8 cellular contexts compared by ENCODE assay signal in the genomic region with DNA sequence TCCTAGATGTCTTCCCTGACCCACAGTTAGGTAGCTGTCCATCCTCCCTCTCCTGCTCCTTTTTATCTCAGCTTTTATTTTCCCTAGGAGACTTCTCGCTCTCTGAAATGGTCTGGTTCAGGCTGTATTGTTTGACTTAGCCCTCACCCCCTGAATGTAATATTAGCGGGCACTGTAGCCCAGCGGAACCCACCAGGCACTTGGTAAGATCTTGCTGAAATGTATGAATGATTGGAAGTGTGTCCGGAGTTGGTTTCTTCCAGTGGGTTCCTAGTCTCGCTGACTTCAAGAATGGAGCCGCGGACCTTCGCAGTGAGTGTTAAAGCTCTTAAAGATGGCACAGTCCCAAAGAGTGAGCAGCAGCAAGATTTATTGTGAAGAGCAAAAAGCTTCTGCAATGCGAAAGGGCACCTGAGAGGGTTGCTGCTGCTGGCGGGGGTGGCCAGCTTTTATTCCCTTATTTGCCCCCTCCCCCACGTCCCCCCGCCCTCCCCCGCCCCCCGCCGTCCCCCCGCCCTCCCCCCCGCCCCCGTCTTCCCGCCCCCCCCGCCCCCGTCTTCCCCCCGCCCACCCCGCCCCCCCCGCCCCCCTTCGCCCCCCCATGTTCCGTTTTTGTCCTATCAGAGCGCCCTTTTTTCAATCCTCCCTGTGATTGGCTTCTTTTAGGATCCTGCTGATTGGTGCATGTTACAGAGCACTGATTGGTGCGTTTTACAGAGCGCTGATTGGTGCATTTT. TPM values are rescaled to one million over a fixed set of nuclear protein-coding genes. Genes with fewer than 3 reads are reported as not detected.
DNase-seq lines count a peak whose midpoint lies in the region; ATAC-seq, FAIRE-seq and TF ChIP-seq lines count a peak whose summit lies in the region.

No MANE protein-coding gene starts in this region.

- H3K27me3 ChIP-seq in HUES6 (ENCODE audit: control insufficient read depth, insufficient read depth, low read length) (no peaks in the 10 kb centered on the region), adipocyte (replicated peaks; ENCODE audit: control insufficient read depth, insufficient read depth, low read length) (no peaks in the 10 kb centered on the region), keratinocyte (ENCODE audit: control insufficient read depth, extremely low read depth, insufficient read depth, low read length) (no peaks in the 10 kb centered on the region), thoracic aorta (replicated peaks; ENCODE audit: insufficient read depth) (no peaks in the 10 kb centered on the region)

- no peak overlapping the region; the same call in 1 of the 2 replicates for H3K27ac ChIP-seq in HUES6 (ENCODE audit: low read depth, low read length)
- H3K27ac ChIP-seq in keratinocyte (ENCODE audit: control insufficient read depth, insufficient read depth, low read length) = peak overlapping the region; percentile 76
- peak overlapping the region; percentile 73 to 77 for H3K27ac ChIP-seq in thoracic aorta

- H2AFZ ChIP-seq in keratinocyte (ENCODE audit: control insufficient read depth, low read length) = peak overlapping the region; percentile 99

- H3K4me3 ChIP-seq in HUES6 (ENCODE audit: low read depth, low read length) (peak overlapping the region; percentile 99), adipocyte (ENCODE audit: low read length) (peak overlapping the region; percentile 93), keratinocyte (ENCODE audit: control insufficient read depth in 2 of 3, extremely low read depth in 1 of 3, insufficient read depth in 2 of 3, low read depth in 1 of 3, low read length in 3 of 3) (peak overlapping the region; percentile 70 to 98 (median 88)), thoracic aorta (peak overlapping the region; percentile 93)

- dilution Hi-C loops in keratinocyte (cut with MboI; ENCODE audit: extremely low pct_ligation_motif_present, low sequenced_read_pairs) = no loop called here

- H3K4me1 ChIP-seq in HUES6 (ENCODE audit: control insufficient read depth, insufficient read depth, low read length) (no peaks in the 10 kb centered on the region; the same call in 1 of the 2 replicates), adipocyte (ENCODE audit: control insufficient read depth, insufficient read depth, low read length) (peaks cover 4% of the 10 kb centered on the region), keratinocyte (ENCODE audit: control insufficient read depth, extremely low read depth, insufficient read depth, low read length) (peaks cover 5% of the 10 kb centered on the region), thoracic aorta (ENCODE audit: control insufficient read depth in 1 of 2, low read depth in 2 of 2) (peaks cover 8 to 13% of the 10 kb centered on the region in 2 donors)

- no peak for FAIRE-seq in keratinocyte (lab: Jason Lieb, UNC)

- no peaks in the 10 kb centered on the region for H3K9me1 ChIP-seq in keratinocyte (ENCODE audit: control insufficient read depth, extremely low read depth, insufficient read depth, low read length)

- H3K9me3 ChIP-seq in HUES6 (ENCODE audit: control insufficient read depth, insufficient read depth, low read depth, low read length) (no peaks in the 10 kb centered on the region), adipocyte (ENCODE audit: control insufficient read depth, low read length) (peaks cover 5% of the 10 kb centered on the region), keratinocyte (ENCODE audit: control insufficient read depth, low read depth, low read length) (no peaks in the 10 kb centered on the region), thoracic aorta (no peaks in the 10 kb centered on the region)

- H3K36me3 ChIP-seq in HUES6 (ENCODE audit: control insufficient read depth, insufficient read depth, low read length) (peaks cover 7% of the 10 kb centered on the region), adipocyte (ENCODE audit: control insufficient read depth, insufficient read depth, low read length, severe bottlenecking) (peaks cover 3% of the 10 kb centered on the region), keratinocyte (ENCODE audit: control insufficient read depth in 2 of 2, extremely low read depth in 1 of 2, insufficient read depth in 2 of 2, low read length in 2 of 2) (peaks cover 0 to 5% of the 10 kb centered on the region in 2 experiments), thoracic aorta (no peaks in the 10 kb centered on the region)

- no peak for TF ChIP-seq CTCF in keratinocyte (optimal IDR thresholded peaks at IDR 0.05 in 1 of 3, IDR thresholded peaks at IDR 0.05 in 1 of 3, conservative IDR thresholded peaks at IDR 0.05 in 1 of 3; ENCODE audit: extremely low read depth in 1 of 3, insufficient read depth in 2 of 3, low read length in 3 of 3)
- no peak for TF ChIP-seq CTCF in thoracic aorta (IDR thresholded peaks at IDR 0.05)
- no peak for TF ChIP-seq CTCF in GM10266 (IDR thresholded peaks at IDR 0.05; ENCODE audit: control insufficient read depth, insufficient read depth, low read depth, missing control alignments)

- H3K79me2 ChIP-seq in keratinocyte (ENCODE audit: control insufficient read depth, insufficient read depth, low read length) = peaks cover 7% of the 10 kb centered on the region

- ATAC-seq in thoracic aorta (ENCODE audit: insufficient number of reproducible peaks, low FRiP score, low read depth) = peak; percentile 69
- ATAC-seq in GM21367 (IDR thresholded peaks at IDR 0.05; ENCODE audit: unreplicated experiment) = no peak

- H3K4me2 ChIP-seq in keratinocyte (ENCODE audit: control insufficient read depth, extremely low read depth, insufficient read depth, low read depth, low read length) = peak overlapping the region; percentile 94

- H3K9ac ChIP-seq in HUES6 (ENCODE audit: low read length) (peak overlapping the region; percentile 83), adipocyte (ENCODE audit: low read length) (peak overlapping the region; percentile 90), keratinocyte (ENCODE audit: control insufficient read depth, extremely low read depth, insufficient read depth, low read length) (peak overlapping the region; percentile 89)

- no peaks in the 10 kb centered on the region for H4K20me1 ChIP-seq in keratinocyte (ENCODE audit: control insufficient read depth, extremely low read depth, insufficient read depth, low read length)

- DNase-seq in DMS153 (lab: John Stamatoyannopoulos, UW) (peak; percentile 63), DMS153 treated with DMSO at 0.1 percent for 48 hours (lab: John Stamatoyannopoulos, UW; ENCODE audit: unreplicated experiment) (no peak), adipocyte (ENCODE audit: low read depth) (no peak), keratinocyte (ENCODE audit: low read depth, low spot score) (peak; percentile 53), thoracic aorta (ENCODE audit: low spot score) (no peak), GM10266 (ENCODE audit: extremely low spot score) (no peak)

RNA-seq across cellular contexts. Expression of gene EEFSEC, which starts 0.7 kb away (rescaled TPM):
- 8.7 to 10.3 TPM (median 9.9 TPM) in 3 replicates for polyA plus RNA-seq in keratinocyte
- polyA plus RNA-seq in keratinocyte (2011; ENCODE audit: low read depth) = 9.3 TPM
- 6.2 and 11.1 TPM in 2 replicates for polyA plus RNA-seq in keratinocyte (2011; cell fraction: cytosol; rRNA removed)
- 6.4 and 9.7 TPM in 2 replicates for polyA plus RNA-seq in keratinocyte (2011; cell fraction: nucleus; rRNA removed)
- 8.1 and 12.4 TPM in 2 replicates for polyA plus RNA-seq in keratinocyte (2012; ENCODE audit: low replicate concordance)
- 11.4 to 20.3 TPM (median 11.8 TPM) in 3 replicates for polyA minus RNA-seq in keratinocyte
- 15.7 TPM for polyA minus RNA-seq in keratinocyte (2011; cell fraction: cytosol; rRNA and poly(A)+ RNA removed)
- 9.4 and 11.2 TPM in 2 replicates for polyA minus RNA-seq in keratinocyte (2011; cell fraction: nucleus; rRNA and poly(A)+ RNA removed)
- 10 to 100 TPM; 16.1 to 17.5 TPM for total RNA-seq in thoracic aorta

RNA-seq across cellular contexts. Expression of gene RUVBL1, which starts 29.0 kb away (rescaled TPM):
- 66.6 to 136 TPM (median 94.8 TPM) in 3 replicates for polyA plus RNA-seq in keratinocyte
- polyA plus RNA-seq in keratinocyte (2011; ENCODE audit: low read depth) = 52.5 TPM
- polyA plus RNA-seq in keratinocyte (2011; cell fraction: cytosol; rRNA removed) = 101 and 103 TPM in 2 replicates
- polyA plus RNA-seq in keratinocyte (2011; cell fraction: nucleus; rRNA removed) = 84.1 and 90.2 TPM in 2 replicates
- polyA plus RNA-seq in keratinocyte (2012; ENCODE audit: low replicate concordance) = 48.6 and 106 TPM in 2 replicates
- 65.5 to 102 TPM (median 74.4 TPM) in 3 replicates for polyA minus RNA-seq in keratinocyte
- polyA minus RNA-seq in keratinocyte (2011; cell fraction: cytosol; rRNA and poly(A)+ RNA removed) = 55.1 TPM
- 30.2 and 44.4 TPM in 2 replicates for polyA minus RNA-seq in keratinocyte (2011; cell fraction: nucleus; rRNA and poly(A)+ RNA removed)
- total RNA-seq in thoracic aorta = 10 to 100 TPM; 14.1 to 18.6 TPM

Comparison
In these comparisons a context has a peak if more than half of its experiments do, and no peak if none do; other contexts are left out.
1. DNase-seq: peak in DMS153 (single experiment) and keratinocyte (single experiment); none in DMS153 treated with DMSO at 0.1 percent for 48 hours (single experiment), adipocyte (single experiment), thoracic aorta (single experiment) and GM10266 (single experiment).
2. Peak in every context shown above with its lines, with median percentiles within 50 percentile points of each other: H3K4me3 ChIP-seq and H3K9ac ChIP-seq.